ENCODE assay signal across 8 cellular contexts in genomic region chr19:41531438-41532311, GRCh38. TPM values are rescaled to one million over a fixed set of nuclear protein-coding genes. Genes with fewer than 3 reads are reported as not detected.
DNase-seq lines count a peak whose midpoint lies in the region; ATAC-seq and TF ChIP-seq lines count a peak whose summit lies in the region.

No MANE protein-coding gene starts in this region.

- TF ChIP-seq CTCF in AG10803 (conservative IDR thresholded peaks at IDR 0.05; ENCODE audit: low read length) = no peak

- H3K4me3 ChIP-seq in AG10803 (ENCODE audit: low read length) = peak overlapping the region; percentile 31

- peak; percentile 57 for ATAC-seq in GM21360 (IDR thresholded peaks at IDR 0.05; ENCODE audit: unreplicated experiment)

- peak; percentile 63 for DNase-seq in AG10803 (ENCODE audit: low read depth)
- DNase-seq in RPMI8226 = peak; percentile 60
- DNase-seq in activated gamma-delta T cell treated with anti-CD3 and anti-CD28 coated beads, Interleukin-2, amount 50 U/mL, for 16 hours (ENCODE audit: low read depth) = peak; percentile 76
- peak; percentile 89 for DNase-seq in cardiac septum (ENCODE audit: low spot score)
- peak; percentile 77 to 85 for DNase-seq in stimulated activated CD4-positive, alpha-beta T cell treated with anti-CD3 and anti-CD28 coated beads, Interleukin-15, amount 100 ng/mL, for 48 hours (ENCODE audit: low read depth in 2 of 2)
- no peak for DNase-seq in HK-2 (ENCODE audit: unreplicated experiment)
- no peak for DNase-seq in HuH-7.5 (ENCODE audit: low spot score)

- intact Hi-C loops in cardiac septum (cut with DNase I) = loop anchor here (1.0 kb wide), 1 partner anchor 52 kb away; no protein-coding TSS in a partner anchor

RNA-seq across cellular contexts. Expression of gene CEACAM21, which starts 44.3 kb away (rescaled TPM):
- total RNA-seq in cardiac septum = 0.27 TPM

Comparison
In these comparisons a context has a peak if more than half of its experiments do, and no peak if none do; other contexts are left out.
1. DNase-seq: peak in AG10803 (single experiment), RPMI8226 (single experiment), activated gamma-delta T cell treated with anti-CD3 and anti-CD28 coated beads, Interleukin-2, amount 50 U/mL, for 16 hours (single experiment), cardiac septum (single experiment) and stimulated activated CD4-positive, alpha-beta T cell treated with anti-CD3 and anti-CD28 coated beads, Interleukin-15, amount 100 ng/mL, for 48 hours (2 of 2); none in HK-2 (single experiment) and HuH-7.5 (single experiment).